17 cellular contexts compared by ENCODE assay signal in the genomic region with DNA sequence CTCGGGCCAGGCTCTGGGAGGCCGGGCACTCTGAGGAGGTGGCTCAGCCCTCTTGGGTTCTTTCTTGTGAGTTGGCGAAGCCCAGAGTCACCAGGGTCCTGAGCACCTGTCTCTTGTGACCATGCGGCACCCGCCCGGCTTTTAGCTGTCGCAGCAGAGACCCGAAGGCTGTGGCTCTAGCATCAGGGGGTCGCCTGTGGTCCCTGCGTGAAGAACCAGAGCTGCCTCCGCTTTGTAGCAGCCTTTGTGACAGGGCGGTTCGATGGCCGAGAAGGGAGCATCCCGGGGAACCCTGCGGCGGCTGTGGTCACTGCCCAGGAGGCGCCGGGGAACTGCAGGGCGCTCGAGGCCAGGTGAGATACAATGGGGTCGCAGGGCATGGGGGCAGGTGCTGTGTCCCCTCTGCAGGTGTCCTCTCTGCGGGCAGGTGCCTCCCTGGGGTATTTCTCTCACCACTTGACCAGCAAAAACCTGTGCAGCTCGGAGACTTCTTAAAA. TPM values are rescaled to one million over a fixed set of nuclear protein-coding genes. Genes with fewer than 3 reads are reported as not detected.
DNase-seq lines count a peak whose midpoint lies in the region; ATAC-seq and TF ChIP-seq lines count a peak whose summit lies in the region.
"Had no signal": no experiment of that assay in that cellular context is flagged by ENCODE, and none has a peak within 500 bp of the region (broad histone marks: within the 10 kb centered on the region; RNA-seq: fewer than 3 reads in every experiment).

No MANE protein-coding gene starts in this region.

- DNase-seq in heart right ventricle (no peak), Right ventricle myocardium superior (no peak), lower leg skin (ENCODE audit: low spot score in 2 of 2) (no peak), left lobe of liver (ENCODE audit: low spot score) (no peak), KBM-7 (no peak)
- DNase-seq: activated CD4-positive, alpha-beta T cell treated with anti-CD3 and anti-CD28 coated beads, Interleukin-2, amount 50 U/mL, for 1 hour; activated naive CD8-positive, alpha-beta T cell treated with anti-CD3 and anti-CD28 coated beads, Interleukin-2, amount 10 ng/mL, durations not matched to agents 7 days and 5 days; body of pancreas; cortex of kidney; MM.1S; NCI-H1436 treated with DMSO at 0.1 percent for 48 hours; NCI-H524 treated with DMSO at 0.1 percent for 48 hours had no signal

- no peak for TF ChIP-seq POLR2A in lower leg skin (IDR thresholded peaks at IDR 0.05)

- 61 to 69% methylated on average over 24 of the region's 24 CpGs for WGBS in heart right ventricle, 2 donors
- 64 to 86% methylated on average over 18 to 23 of the region's 24 CpGs for WGBS in lower leg skin, 2 donors
- 85% methylated on average over 24 of the region's 24 CpGs for WGBS in urinary bladder

- peak overlapping the region; percentile 41 to 68 (median 56) for H3K4me3 ChIP-seq in heart right ventricle
- peak overlapping the region; percentile 8 for H3K4me3 ChIP-seq in lower leg skin (ENCODE audit: low read depth, poor library complexity, severe bottlenecking)
- peak overlapping the region; percentile 40 to 63 (median 63) for H3K4me3 ChIP-seq in skeletal muscle tissue (ENCODE audit: low read length in 3 of 3)
- peak overlapping the region; percentile 21 for H3K4me3 ChIP-seq in urinary bladder (ENCODE audit: low read depth, low read length)
- H3K4me3 ChIP-seq: body of pancreas had no signal

- H3K27me3 ChIP-seq in heart right ventricle (no peaks in the 10 kb centered on the region), skeletal muscle tissue (ENCODE audit: control insufficient read depth in 3 of 3, insufficient read depth in 3 of 3, low read length in 3 of 3) (peaks cover 43 to 64% (median 48%) of the 10 kb centered on the region in 3 donors)
- H3K27me3 ChIP-seq: body of pancreas had no signal

- H3K4me1 ChIP-seq in heart right ventricle (peaks cover 8 to 50% (median 24%) of the 10 kb centered on the region in 9 donors), skeletal muscle tissue (ENCODE audit: control insufficient read depth in 3 of 3, insufficient read depth in 3 of 3, low read length in 3 of 3) (peaks cover 4 to 8% (median 6%) of the 10 kb centered on the region in 3 donors), urinary bladder (ENCODE audit: insufficient read depth) (no peaks in the 10 kb centered on the region)
- H3K4me1 ChIP-seq: body of pancreas had no signal

- H3K9me3 ChIP-seq in heart right ventricle (no peaks in the 10 kb centered on the region), skeletal muscle tissue (ENCODE audit: control insufficient read depth in 3 of 3, low read length in 3 of 3) (no peaks in the 10 kb centered on the region)
- H3K9me3 ChIP-seq: body of pancreas, neutrophil had no signal

- intact Hi-C loops in heart right ventricle (cut with DNase I): loop anchor here in 2 of 10 donors (2.0 kb wide), 1 partner anchor 21 kb away; no protein-coding TSS in a partner anchor
- intact Hi-C loops in Right ventricle myocardium superior (cut with DNase I): no loop called here
- intact Hi-C loops in lower leg skin (cut with DNase I; ENCODE audit: low total_unique reads): no loop called here

- no peak for TF ChIP-seq CTCF in heart right ventricle (IDR thresholded peaks at IDR 0.05)
- TF ChIP-seq CTCF in lower leg skin (IDR thresholded peaks at IDR 0.05): no peak

- H3K36me3 ChIP-seq in heart right ventricle (peaks cover 0 to 5% (median 0%) of the 10 kb centered on the region in 9 donors), skeletal muscle tissue (ENCODE audit: control insufficient read depth in 3 of 3, insufficient read depth in 3 of 3, low read length in 3 of 3) (no peaks in the 10 kb centered on the region), urinary bladder (ENCODE audit: insufficient read depth) (no peaks in the 10 kb centered on the region)
- H3K36me3 ChIP-seq: neutrophil had no signal

- H3K27ac ChIP-seq in heart right ventricle: peak overlapping the region; percentile 80 to 95 (median 88)
- H3K27ac ChIP-seq in skeletal muscle tissue (ENCODE audit: low read depth, low read length): peak overlapping the region; percentile 62
- H3K27ac ChIP-seq in urinary bladder (ENCODE audit: low read depth): no peak overlapping the region
- H3K27ac ChIP-seq: neutrophil had no signal

- in situ Hi-C loops in KBM-7 (cut with MboI; ENCODE audit: low pct_unique_long_range_greater_than_20kb, low sequenced_read_pairs): no loop called here

- no peak for ATAC-seq in heart right ventricle
- no peak for ATAC-seq in Right ventricle myocardium superior (ENCODE audit: poor library complexity)
- ATAC-seq in left lobe of liver: no peak
- ATAC-seq in GM21360 (IDR thresholded peaks at IDR 0.05; ENCODE audit: unreplicated experiment): no peak
- ATAC-seq: activated T-helper 17 cell treated with anti-CD3 and anti-CD28 coated beads, Interleukin-2, amount 50 U/mL, for 72 hours had no signal

- peak overlapping the region in 2 of 3 donors; percentile 33 to 50 for H3K9ac ChIP-seq in skeletal muscle tissue (ENCODE audit: low read depth in 1 of 3, low read length in 3 of 3)

RNA-seq across cellular contexts. Expression of a gene that starts 10.4 kb away (rescaled TPM):
- 10 to 100 TPM; 29.6 to 99.8 (median 45.3) TPM for total RNA-seq in heart right ventricle
- polyA plus RNA-seq in heart right ventricle: 10 to 100 TPM; 38.6 to 94.1 TPM
- total RNA-seq in Right ventricle myocardium superior: 38.1 TPM
- 10 to 100 TPM; 46.5 to 89.7 (median 55.0) TPM for total RNA-seq in lower leg skin
- total RNA-seq in skeletal muscle tissue: 18.3 TPM
- total RNA-seq in urinary bladder: 15.3 TPM
- polyA plus RNA-seq in urinary bladder: 31.7 TPM
- 14.9 TPM for total RNA-seq in left lobe of liver

Comparison
In these comparisons a context has a peak if more than half of its experiments do, and no peak if none do; other contexts are left out.
1. H3K4me3 ChIP-seq: peak in every context shown above with its lines; median percentile 63 in skeletal muscle tissue; 56 in heart right ventricle; 21 in urinary bladder; 8 in lower leg skin.